8 cellular contexts compared by ENCODE assay signal in genomic region chr11:94238154-94238735, GRCh38.
A peak's percentile ranks its signal among the peaks of the same experiment; 100 is the strongest.
DNase-seq lines count a peak whose midpoint lies in the region; ATAC-seq and TF ChIP-seq lines count a peak whose summit lies in the region.
"Not testable (repeated sequence)": the region's sequence is repeated elsewhere in the genome, so short reads cannot be mapped to it uniquely, and the experiment has no call there.

No MANE protein-coding gene starts in this region.

- H3K4me1 Mint-ChIP-seq in natural killer cell treated with Interleukin-12 subunit alpha and Interleukin-12 subunit beta and Interleukin-15 and Interleukin-18, amount 100 ng/mL, for 72 hours (ENCODE audit: low read depth in 2 of 2); type B pancreatic cell (ENCODE audit: unreplicated experiment): not testable (repeated sequence)

- not testable (repeated sequence) for TF ChIP-seq CTCF in GM12864 (IDR thresholded peaks at IDR 0.05; ENCODE audit: low read depth, low read length, missing control alignments); SK-N-SH (IDR thresholded peaks at IDR 0.05); dorsolateral prefrontal cortex (IDR thresholded peaks at IDR 0.05 in 54 of 56, conservative IDR thresholded peaks at IDR 0.05 in 2 of 56; ENCODE audit: low read depth in 1 of 56, partially characterized antibody in 56 of 56); type B pancreatic cell (conservative IDR thresholded peaks at IDR 0.05)

- H3K9me2 ChIP-seq in SK-N-SH, result not testable (repeated sequence)

- DNase-seq in GM12864 (ENCODE audit: low read depth), result peak; percentile 5
- DNase-seq in SK-N-SH, result not testable (repeated sequence)
- DNase-seq in activated T-cell treated with anti-CD3 and anti-CD28 coated beads for 4 hours, result peak; percentile 21
- DNase-seq in dorsolateral prefrontal cortex, result peak in 9 of 10 donors; percentile 6 to 74 (median 48)
- DNase-seq in left ventricle myocardium superior, result peak; percentile 32
- peak; percentile 64 for DNase-seq in natural killer cell treated with Interleukin-12 subunit alpha and Interleukin-12 subunit beta and Interleukin-15 and Interleukin-18, amount 100 ng/mL, for 72 hours (ENCODE audit: low spot score)
- DNase-seq in stimulated activated CD4-positive, alpha-beta T cell treated with anti-CD3 and anti-CD28 coated beads, Interleukin-15, amount 100 ng/mL, for 24 hours, result peak; percentile 21
- DNase-seq in type B pancreatic cell (ENCODE audit: extremely low spot score, unreplicated experiment), result peak; percentile 85

- not testable (repeated sequence) for H2AFZ ChIP-seq in SK-N-SH (ENCODE audit: low read depth)

- H3K36me3 ChIP-seq in SK-N-SH (replicated peaks in 1 of 2; ENCODE audit: control insufficient read depth in 1 of 2, insufficient read depth in 2 of 2, low read length in 1 of 2), result not testable (repeated sequence)

- H3K9me3 ChIP-seq in SK-N-SH, result not testable (repeated sequence)

- H3K4me1 ChIP-seq in SK-N-SH (ENCODE audit: control insufficient read depth in 1 of 2, insufficient read depth in 2 of 2, low read depth in 1 of 2, low read length in 1 of 2), result not testable (repeated sequence)

- H4K20me1 ChIP-seq in SK-N-SH (ENCODE audit: insufficient read depth), result not testable (repeated sequence)

- H3K4me3 Mint-ChIP-seq in natural killer cell treated with Interleukin-12 subunit alpha and Interleukin-12 subunit beta and Interleukin-15 and Interleukin-18, amount 100 ng/mL, for 72 hours; type B pancreatic cell: not testable (repeated sequence)

- not testable (repeated sequence) for ATAC-seq in left ventricle myocardium superior
- ATAC-seq in natural killer cell treated with Interleukin-12 subunit alpha and Interleukin-12 subunit beta and Interleukin-15 and Interleukin-18, amount 100 ng/mL, for 72 hours, result peak; percentile 38 to 50

- TF ChIP-seq EP300 in SK-N-SH (IDR thresholded peaks at IDR 0.05; ENCODE audit: borderline replicate concordance in 1 of 2, low read depth in 1 of 2, low read length in 1 of 2), result not testable (repeated sequence)

- 41% methylated on average over 24 of the region's 24 CpGs for WGBS in SK-N-SH (ENCODE audit: low lambda C conversion rate)

- H3K9ac ChIP-seq in SK-N-SH, result not testable (repeated sequence)

- not testable (repeated sequence) for H3K27ac Mint-ChIP-seq in natural killer cell treated with Interleukin-12 subunit alpha and Interleukin-12 subunit beta and Interleukin-15 and Interleukin-18, amount 100 ng/mL, for 72 hours; type B pancreatic cell

- H3K27me3 ChIP-seq in SK-N-SH (ENCODE audit: insufficient read depth); dorsolateral prefrontal cortex: not testable (repeated sequence)

- not testable (repeated sequence) for H3K27me3 Mint-ChIP-seq in natural killer cell treated with Interleukin-12 subunit alpha and Interleukin-12 subunit beta and Interleukin-15 and Interleukin-18, amount 100 ng/mL, for 72 hours; type B pancreatic cell

- H3K36me3 Mint-ChIP-seq in natural killer cell treated with Interleukin-12 subunit alpha and Interleukin-12 subunit beta and Interleukin-15 and Interleukin-18, amount 100 ng/mL, for 72 hours, result peaks cover 14% of the 10 kb centered on the region
- not testable (repeated sequence) for H3K36me3 Mint-ChIP-seq in type B pancreatic cell

- H3K4me3 ChIP-seq in GM12864 (ENCODE audit: low read depth, low read length); dorsolateral prefrontal cortex: not testable (repeated sequence)
- H3K4me3 ChIP-seq in SK-N-SH (ENCODE audit: low read depth in 2 of 2, low read length in 1 of 2), result peak overlapping the region; percentile 0 to 13; a peak in 2 of 4 replicates

- CTCF ChIA-PET in SK-N-SH (lab: Yijun Ruan, JAX), result interaction anchor here (0.7 to 1.2 kb wide), 5 partner anchors 39 to 343 kb away, joined by 3 to 4 read pairs (median 3); no protein-coding TSS in a partner anchor

- H3K4me2 ChIP-seq in SK-N-SH, result peak overlapping the region; percentile 9; the same call in 1 of the 2 replicates

- POLR2A ChIA-PET in SK-N-SH (lab: Yijun Ruan, JAX), result not testable (repeated sequence)

- H3F3A ChIP-seq in SK-N-SH (replicated peaks; ENCODE audit: insufficient read depth), result not testable (repeated sequence)

- intact Hi-C loops in dorsolateral prefrontal cortex (cut with DNase I); left ventricle myocardium superior (cut with micrococcal nuclease): not testable (repeated sequence)

- H3K27ac ChIP-seq in SK-N-SH (ENCODE audit: low read depth in 2 of 2, low read length in 1 of 2); dorsolateral prefrontal cortex: not testable (repeated sequence)

- not testable (repeated sequence) for H3K9me3 Mint-ChIP-seq in natural killer cell treated with Interleukin-12 subunit alpha and Interleukin-12 subunit beta and Interleukin-15 and Interleukin-18, amount 100 ng/mL, for 72 hours; type B pancreatic cell

- H3K79me2 ChIP-seq in SK-N-SH (ENCODE audit: insufficient read depth), result not testable (repeated sequence)

- not testable (repeated sequence) for TF ChIP-seq RAD21 in SK-N-SH (IDR thresholded peaks at IDR 0.05; ENCODE audit: low read length)
